In the genomic region with DNA sequence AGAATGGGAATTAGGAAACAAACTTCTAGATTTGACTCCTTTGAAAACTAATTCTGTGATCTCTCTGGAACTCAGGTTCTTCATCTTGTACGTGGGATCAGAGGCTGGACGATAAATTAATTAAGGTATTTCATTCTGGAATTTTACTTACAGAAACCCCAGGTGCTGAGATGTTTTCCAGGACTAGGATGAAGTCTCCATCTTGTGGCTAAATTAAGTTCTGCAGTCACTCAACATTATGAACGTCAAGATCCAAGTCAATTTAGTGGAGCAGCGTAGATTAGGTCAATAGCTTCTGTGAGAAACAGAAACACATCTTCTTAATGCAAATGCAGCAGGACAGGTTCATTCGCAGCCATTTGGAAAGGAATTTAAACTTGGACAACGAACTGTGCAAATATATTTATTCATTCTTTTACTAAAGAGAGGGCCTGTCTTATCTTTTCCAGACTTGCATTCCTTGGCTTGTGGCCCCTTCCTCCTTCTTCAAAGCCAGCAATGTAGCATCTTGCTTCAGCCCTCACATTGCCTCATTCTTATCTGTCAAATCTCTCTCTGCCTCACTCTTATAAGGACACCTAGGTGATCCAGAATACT, we compare ENCODE assay signal across 8 cellular contexts. TPM values are rescaled to one million over a fixed set of nuclear protein-coding genes. Genes with fewer than 3 reads are reported as not detected.
DNase-seq lines count a peak whose midpoint lies in the region; ATAC-seq, FAIRE-seq and TF ChIP-seq lines count a peak whose summit lies in the region.

No MANE protein-coding gene starts in this region.

- no peaks in the 10 kb centered on the region for H3K27me3 ChIP-seq in upper lobe of left lung

- H3K9me3 ChIP-seq in upper lobe of left lung, result no peaks in the 10 kb centered on the region

- DNase-seq in AG10803 (ENCODE audit: low read depth), result peak; percentile 58
- peak; percentile 16 for DNase-seq in GM12891 (ENCODE audit: insufficient read length, low spot score)
- DNase-seq in NCI-H226, result peak; percentile 30
- DNase-seq in kidney glomerular epithelial cell (lab: John Stamatoyannopoulos, UW), result peak; percentile 42
- DNase-seq in upper lobe of left lung, result no peak
- DNase-seq in activated T-cell treated with anti-CD3 and anti-CD28 coated beads, Interleukin-2, amount 50 U/mL, for 48 hours, result no peak
- DNase-seq in NK-92 (lab: John Stamatoyannopoulos, UW; ENCODE audit: unreplicated experiment), result no peak

- no peak overlapping the region for H3K27ac Mint-ChIP-seq in brain

- H3K27ac ChIP-seq in upper lobe of left lung, result no peak overlapping the region

- no peak overlapping the region for H3K4me3 ChIP-seq in AG10803 (ENCODE audit: low read length)
- H3K4me3 ChIP-seq in upper lobe of left lung, result no peak overlapping the region

- H3K4me1 ChIP-seq in upper lobe of left lung, result peaks cover 0 to 5% (median 0%) of the 10 kb centered on the region in 4 donors

- H3K27me3 Mint-ChIP-seq in brain, result peaks cover 18% of the 10 kb centered on the region

- WGBS in upper lobe of left lung, 2 donors, result 27 to 30% methylated on average over 6 of the region's 6 CpGs

- ATAC-seq in upper lobe of left lung (ENCODE audit: low FRiP score in 2 of 2), result peak in 1 of 2 donors; percentile 63

- H3K4me1 Mint-ChIP-seq in brain, result no peaks in the 10 kb centered on the region

- no peaks in the 10 kb centered on the region for H3K36me3 ChIP-seq in upper lobe of left lung

- no peak for TF ChIP-seq EP300 in upper lobe of left lung (IDR thresholded peaks at IDR 0.05)

- FAIRE-seq in GM12891 (lab: Jason Lieb, UNC), result peak; percentile 51

- TF ChIP-seq POLR2A in GM12891 (IDR thresholded peaks at IDR 0.05; ENCODE audit: low read depth, low read length), result no peak
- TF ChIP-seq POLR2A in upper lobe of left lung (IDR thresholded peaks at IDR 0.05), result no peak

- no peaks in the 10 kb centered on the region for H3K36me3 Mint-ChIP-seq in brain

- H3K9me3 Mint-ChIP-seq in brain, result peaks cover 0 to 8% (median 6%) of the 10 kb centered on the region in 5 experiments

- H3K4me3 Mint-ChIP-seq in brain, result no peak overlapping the region

- TF ChIP-seq CTCF in AG10803 (conservative IDR thresholded peaks at IDR 0.05; ENCODE audit: low read length), result peak; percentile 92
- peak; percentile 74 to 79 for TF ChIP-seq CTCF in brain (conservative IDR thresholded peaks at IDR 0.05)
- TF ChIP-seq CTCF in upper lobe of left lung (IDR thresholded peaks at IDR 0.05), result peak; percentile 67 to 83 (median 77)

TF ChIP-seq in GM12891, 5 proteins besides CTCF, POLR2A, EP300 and RAD21:
- TF ChIP-seq TAF1 (IDR thresholded peaks at IDR 0.05; ENCODE audit: low read depth, low read length), result no peak
- no peak for TF ChIP-seq PAX5 (IDR thresholded peaks at IDR 0.05; ENCODE audit: insufficient read depth, low read length, severe bottlenecking)
- no peak for TF ChIP-seq SPI1 (IDR thresholded peaks at IDR 0.05; ENCODE audit: low read depth, low read length)
- TF ChIP-seq POLR2AphosphoS5 (IDR thresholded peaks at IDR 0.05; ENCODE audit: low read depth, low read length), result no peak
- no peak for TF ChIP-seq POU2F2 (IDR thresholded peaks at IDR 0.05; ENCODE audit: low read depth, low read length)
TF ChIP-seq in GM12891: peak in this region for 0.

RNA-seq across cellular contexts. Expression of gene TMC3, which starts 26.7 kb away (rescaled TPM):
- polyA plus RNA-seq in GM12891 (2012; ENCODE audit: low read depth, missing spikeins), result 0.04 TPM
- polyA plus RNA-seq in brain (ENCODE audit: insufficient read depth, low read depth, low replicate concordance), result not detected
- not detected for total RNA-seq in upper lobe of left lung

Comparison
In these comparisons a context has a peak if more than half of its experiments do, and no peak if none do; other contexts are left out.
1. DNase-seq: peak in AG10803 (single experiment), GM12891 (single experiment), NCI-H226 (single experiment) and kidney glomerular epithelial cell (single experiment); none in upper lobe of left lung (0 of 2), activated T-cell treated with anti-CD3 and anti-CD28 coated beads, Interleukin-2, amount 50 U/mL, for 48 hours (0 of 2) and NK-92 (single experiment).
2. Peak in every context shown above with its lines, with median percentiles within 50 percentile points of each other: CTCF ChIP-seq.